Comparison of ENCODE assay signal across 35 cellular contexts in the genomic region with DNA sequence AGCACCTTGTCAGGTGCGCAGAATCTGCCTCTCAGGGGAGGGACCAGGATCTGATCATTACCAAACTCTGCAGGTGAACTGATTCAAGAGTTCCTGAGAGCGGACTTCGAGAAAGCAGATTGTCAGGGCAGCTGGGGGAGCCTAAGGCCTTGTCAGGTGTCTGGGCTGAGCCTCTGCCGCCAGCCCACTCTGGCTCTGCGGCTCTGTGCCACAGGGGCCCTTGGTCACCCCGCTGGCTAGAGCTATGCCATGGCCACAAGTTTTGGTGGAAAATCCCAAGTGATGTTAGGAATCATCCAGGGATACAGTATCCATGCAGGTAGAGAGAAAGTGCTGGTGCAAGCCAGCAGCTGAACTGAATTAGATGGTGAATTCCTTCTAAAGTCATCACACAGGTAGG. TPM values are rescaled to one million over a fixed set of nuclear protein-coding genes. Genes with fewer than 3 reads are reported as not detected.
"Had no signal": no experiment of that assay in that cellular context is flagged by ENCODE, and none has a peak within 500 bp of the region (broad histone marks: within the 10 kb centered on the region; RNA-seq: fewer than 3 reads in every experiment).

No MANE protein-coding gene starts in this region.

- ATAC-seq: activated CD8-positive, alpha-beta T cell treated with anti-CD3 and anti-CD28 coated beads for 36 hours; activated naive CD4-positive, alpha-beta T cell treated with anti-CD3 and anti-CD28 coated beads, Interleukin-2, amount 50 U/mL, for 72 hours; activated T-cell treated with anti-CD3 and anti-CD28 coated beads, Interleukin-2, amount 50 U/mL, for 4 hours; activated T-cell treated with anti-CD3 and anti-CD28 coated beads, Interleukin-2, amount 50 U/mL, for 72 hours; activated T-helper 17 cell treated with anti-CD3 and anti-CD28 coated beads, Interleukin-2, amount 50 U/mL, for 72 hours; body of pancreas had no signal

- H3K36me3 ChIP-seq: adrenal gland, brain microvascular endothelial cell, breast epithelium had no signal

- H3K9me3 ChIP-seq: adrenal gland, body of pancreas, breast epithelium had no signal

- H3K27ac Mint-ChIP-seq: activated B cell treated with CpG ODN at 0.5 μM for 24 hours; activated CD4-positive, alpha-beta memory T cell treated with anti-CD3 and anti-CD28 coated beads for 36 hours; activated CD4-positive, alpha-beta T cell treated with anti-CD3 and anti-CD28 coated beads, Interleukin-2, amount 10 ng/mL, durations not matched to agents 24 days and 14 days; activated CD8-positive, alpha-beta T cell treated with anti-CD3 and anti-CD28 coated beads for 36 hours; activated naive CD4-positive, alpha-beta T cell treated with anti-CD3 and anti-CD28 coated beads for 36 hours; activated naive CD4-positive, alpha-beta T cell treated with anti-CD3 and anti-CD28 coated beads, Interleukin-2, amount 50 U/mL, for 72 hours; activated naive CD8-positive, alpha-beta T cell treated with anti-CD3 and anti-CD28 coated beads for 36 hours; activated T-cell treated with anti-CD3 and anti-CD28 coated beads, Interleukin-2, amount 50 U/mL, for 72 hours; activated T-helper 1 cell treated with anti-CD3 and anti-CD28 coated beads, Interleukin-12 subunit alpha, Interleukin-12 subunit beta, Interleukin-2, Interleukin-4 antibody, amounts not matched to agents 30 ng/mL and 10 ng/mL and 1 ng/mL, durations not matched to agents 14 hours and 24 hours and 36 hours; activated T-helper 17 cell treated with anti-CD3 and anti-CD28 coated beads, Interleukin-2, amount 50 U/mL, for 72 hours; T-helper 1 cell treated with Interleukin-12 subunit alpha and Interleukin-12 subunit beta and Interleukin-4 antibody, amounts not matched to agents 30 μg/mL and 1 μg/mL, for 36 hours; T-helper 2 cell treated with Interferon-gamma antibody and Interleukin-4, amounts not matched to agents 5 μg/mL and 100 μg/mL, for 36 hours had no signal

- H3K4me3 Mint-ChIP-seq: activated B cell treated with CpG ODN at 0.5 μM for 24 hours; activated CD4-positive, alpha-beta memory T cell treated with anti-CD3 and anti-CD28 coated beads for 36 hours; activated CD4-positive, alpha-beta T cell treated with anti-CD3 and anti-CD28 coated beads, Interleukin-2, amount 10 ng/mL, durations not matched to agents 24 days and 14 days; activated CD8-positive, alpha-beta T cell treated with anti-CD3 and anti-CD28 coated beads for 36 hours; activated naive CD4-positive, alpha-beta T cell treated with anti-CD3 and anti-CD28 coated beads for 36 hours; activated naive CD8-positive, alpha-beta T cell treated with anti-CD3 and anti-CD28 coated beads for 36 hours; activated T-cell treated with anti-CD3 and anti-CD28 coated beads, Interleukin-2, amount 50 U/mL, for 4 hours; activated T-cell treated with anti-CD3 and anti-CD28 coated beads, Interleukin-2, amount 50 U/mL, for 72 hours; activated T-helper 1 cell treated with anti-CD3 and anti-CD28 coated beads, Interleukin-12 subunit alpha, Interleukin-12 subunit beta, Interleukin-2, Interleukin-4 antibody, amounts not matched to agents 30 ng/mL and 10 ng/mL and 1 ng/mL, durations not matched to agents 14 hours and 24 hours and 36 hours; activated T-helper 17 cell treated with anti-CD3 and anti-CD28 coated beads, Interleukin-2, amount 50 U/mL, for 72 hours; T-helper 1 cell treated with Interleukin-12 subunit alpha and Interleukin-12 subunit beta and Interleukin-4 antibody, amounts not matched to agents 30 μg/mL and 1 μg/mL, for 36 hours; T-helper 2 cell treated with Interferon-gamma antibody and Interleukin-4, amounts not matched to agents 5 μg/mL and 100 μg/mL, for 36 hours had no signal

- H3K36me3 Mint-ChIP-seq: activated CD4-positive, alpha-beta memory T cell treated with anti-CD3 and anti-CD28 coated beads for 36 hours; activated naive CD8-positive, alpha-beta T cell treated with anti-CD3 and anti-CD28 coated beads for 36 hours had no signal

- DNase-seq: activated B cell treated with CpG ODN at 0.5 μM for 24 hours; activated CD4-positive, alpha-beta memory T cell treated with anti-CD3 and anti-CD28 coated beads for 36 hours; activated CD4-positive, alpha-beta T cell treated with anti-CD3 and anti-CD28 coated beads for 4 hours; activated CD4-positive, alpha-beta T cell treated with anti-CD3 and anti-CD28 coated beads, Interleukin-2, amount 10 ng/mL, durations not matched to agents 24 days and 14 days; activated CD4-positive, alpha-beta T cell treated with anti-CD3 and anti-CD28 coated beads, Interleukin-2, amount 50 U/mL, for 1 hour; activated CD4-positive, alpha-beta T cell treated with anti-CD3 and anti-CD28 coated beads, Interleukin-2, amount 50 U/mL, for 4 hours; activated CD4-positive, CD25-positive, alpha-beta regulatory T cell treated with anti-CD3 and anti-CD28 coated beads, Interleukin-2, amount 50 U/mL, for 72 hours; activated CD8-positive, alpha-beta memory T cell treated with anti-CD3 and anti-CD28 coated beads, Interleukin-2, amount 50 U/mL, for 4 hours; activated CD8-positive, alpha-beta T cell treated with anti-CD3 and anti-CD28 coated beads for 36 hours; activated effector memory CD4-positive, alpha-beta T cell treated with anti-CD3 and anti-CD28 coated beads, Interleukin-2, amount 50 U/mL, for 16 hours; activated gamma-delta T cell treated with Interleukin-2 at 50 U/mL for 16 hours; activated naive CD4-positive, alpha-beta T cell; activated naive CD4-positive, alpha-beta T cell treated with anti-CD3 and anti-CD28 coated beads for 36 hours; activated naive CD4-positive, alpha-beta T cell treated with anti-CD3 and anti-CD28 coated beads, Interleukin-2, amount 50 U/mL, for 16 hours; activated naive CD8-positive, alpha-beta T cell treated with anti-CD3 and anti-CD28 coated beads for 36 hours; activated T-cell treated with anti-CD3 and anti-CD28 coated beads for 4 hours; activated T-cell treated with anti-CD3 and anti-CD28 coated beads, Interleukin-2, amount 50 U/mL, for 1 hour; activated T-cell treated with anti-CD3 and anti-CD28 coated beads, Interleukin-2, amount 50 U/mL, for 4 hours; activated T-cell treated with anti-CD3 and anti-CD28 coated beads, Interleukin-2, amount 50 U/mL, for 72 hours; adrenal gland; amniotic stem cell; aorta; body of pancreas; brain microvascular endothelial cell; central memory CD4-positive, alpha-beta T cell; T-helper 1 cell; T-helper 2 cell; T-helper 9 cell had no signal

- H3K9me3 Mint-ChIP-seq: activated B cell treated with CpG ODN at 0.5 μM for 24 hours; activated CD4-positive, alpha-beta memory T cell treated with anti-CD3 and anti-CD28 coated beads for 36 hours; activated CD4-positive, alpha-beta T cell treated with anti-CD3 and anti-CD28 coated beads, Interleukin-2, amount 10 ng/mL, durations not matched to agents 24 days and 14 days; activated CD8-positive, alpha-beta T cell treated with anti-CD3 and anti-CD28 coated beads for 36 hours; activated naive CD4-positive, alpha-beta T cell treated with anti-CD3 and anti-CD28 coated beads for 36 hours; activated naive CD4-positive, alpha-beta T cell treated with anti-CD3 and anti-CD28 coated beads, Interleukin-2, amount 50 U/mL, for 72 hours; activated naive CD8-positive, alpha-beta T cell treated with anti-CD3 and anti-CD28 coated beads for 36 hours; activated T-cell treated with anti-CD3 and anti-CD28 coated beads, Interleukin-2, amount 50 U/mL, for 4 hours; activated T-cell treated with anti-CD3 and anti-CD28 coated beads, Interleukin-2, amount 50 U/mL, for 72 hours; activated T-helper 1 cell treated with anti-CD3 and anti-CD28 coated beads, Interleukin-12 subunit alpha, Interleukin-12 subunit beta, Interleukin-2, Interleukin-4 antibody, amounts not matched to agents 30 ng/mL and 10 ng/mL and 1 ng/mL, durations not matched to agents 14 hours and 24 hours and 36 hours; activated T-helper 17 cell treated with anti-CD3 and anti-CD28 coated beads, Interleukin-2, amount 50 U/mL, for 72 hours; T-helper 1 cell treated with Interleukin-12 subunit alpha and Interleukin-12 subunit beta and Interleukin-4 antibody, amounts not matched to agents 30 μg/mL and 1 μg/mL, for 36 hours; T-helper 2 cell treated with Interferon-gamma antibody and Interleukin-4, amounts not matched to agents 5 μg/mL and 100 μg/mL, for 36 hours had no signal

- H3K27me3 ChIP-seq: adrenal gland, body of pancreas, brain microvascular endothelial cell had no signal

- H3K4me3 ChIP-seq: adrenal gland, body of pancreas, breast epithelium had no signal

- H3K4me1 ChIP-seq: breast epithelium had no signal

- H3K27ac ChIP-seq: adrenal gland, body of pancreas, brain microvascular endothelial cell, breast epithelium, VCaP had no signal

RNA-seq across cellular contexts. Expression of gene ADAMTS14, which starts 4.2 kb away (rescaled TPM):
- total RNA-seq: activated CD4-positive, alpha-beta memory T cell treated with anti-CD3 and anti-CD28 coated beads for 36 hours; activated naive CD4-positive, alpha-beta T cell treated with anti-CD3 and anti-CD28 coated beads for 36 hours had no signal
